ENCODE assay signal across 21 cellular contexts in the genomic region with DNA sequence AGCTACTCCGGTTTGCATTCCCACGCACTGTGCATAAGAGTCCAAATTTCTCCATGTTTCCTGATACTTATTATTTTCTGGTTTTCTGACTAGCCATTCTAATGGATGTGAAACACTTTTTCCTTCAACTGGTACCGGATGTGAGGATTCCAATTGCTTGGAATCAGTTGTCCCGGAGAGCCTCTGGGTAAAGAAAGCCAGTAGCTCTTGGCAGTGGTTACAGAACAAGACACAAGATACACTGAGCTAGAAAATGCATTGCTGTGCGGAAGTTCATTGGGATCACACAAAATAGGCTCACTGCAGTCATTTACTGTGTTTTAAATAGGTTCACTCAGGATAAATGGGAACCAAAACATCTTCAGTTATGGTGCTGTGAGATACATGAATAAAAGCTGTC. TPM values are rescaled to one million over a fixed set of nuclear protein-coding genes. Genes with fewer than 3 reads are reported as not detected.
DNase-seq lines count a peak whose midpoint lies in the region; ATAC-seq, FAIRE-seq and TF ChIP-seq lines count a peak whose summit lies in the region.
"Had no signal": no experiment of that assay in that cellular context is flagged by ENCODE, and none has a peak within 500 bp of the region (broad histone marks: within the 10 kb centered on the region; RNA-seq: fewer than 3 reads in every experiment).

No MANE protein-coding gene starts in this region.

- H3K4me2 ChIP-seq in osteoblast (ENCODE audit: insufficient read depth, low read length), result no peak overlapping the region
- H3K4me2 ChIP-seq: GM23338, SK-N-SH had no signal

- ATAC-seq in GM19463 (IDR thresholded peaks at IDR 0.05; ENCODE audit: unreplicated experiment), result no peak
- ATAC-seq: GM23338 had no signal

- H3K36me3 ChIP-seq in osteoblast (ENCODE audit: insufficient read depth, low read length), result no peaks in the 10 kb centered on the region
- H3K36me3 ChIP-seq in WERI-Rb-1, result no peaks in the 10 kb centered on the region
- H3K36me3 ChIP-seq: HAP-1 had no signal

- H3K9me3 ChIP-seq in osteoblast (ENCODE audit: low read depth, low read length) (no peaks in the 10 kb centered on the region), WERI-Rb-1 (ENCODE audit: severe bottlenecking) (peaks cover 2% of the 10 kb centered on the region)
- H3K9me3 ChIP-seq: HAP-1, SK-N-SH had no signal

- H3K27ac ChIP-seq in osteoblast (ENCODE audit: low read depth, low read length) (no peak overlapping the region), WERI-Rb-1 (no peak overlapping the region)

- H3K27me3 ChIP-seq in osteoblast (ENCODE audit: insufficient read depth, low read length) (peaks cover 21% of the 10 kb centered on the region), WERI-Rb-1 (ENCODE audit: insufficient read depth, low read depth, severe bottlenecking) (no peaks in the 10 kb centered on the region)

- H3K4me1 ChIP-seq in osteoblast (ENCODE audit: insufficient read depth, low read length), result peaks cover 9% of the 10 kb centered on the region

- in situ Hi-C loops in G401 (cut with HindIII; ENCODE audit: low sequenced_read_pairs), result no loop called here

- DNase-seq in G401 (ENCODE audit: low spot score) (peak; percentile 26), ecto neural progenitor cell (ENCODE audit: low spot score) (peak; percentile 8), osteoblast (ENCODE audit: insufficient read length, low spot score, missing footprints) (peak; percentile 71), NCI-H82 treated with DMSO at 0.1 percent for 48 hours (lab: John Stamatoyannopoulos, UW; ENCODE audit: unreplicated experiment) (no peak), WERI-Rb-1 (no peak), RCC 7860 (ENCODE audit: low spot score) (no peak)
- DNase-seq: EL, Kasumi-1, NCI-H1694, NCI-H2081 treated with DMSO at 0.1 percent for 48 hours, NCI-H2171 treated with DMSO at 0.1 percent for 48 hours, NCI-H446, OCI-M1, RPMI8226, SHP77 treated with DMSO at 0.1 percent for 48 hours, SK-N-SH had no signal

- TF ChIP-seq CTCF in osteoblast (IDR thresholded peaks at IDR 0.05; ENCODE audit: extremely low read depth, low read depth, low read length) (no peak), WERI-Rb-1 (IDR thresholded peaks at IDR 0.05; ENCODE audit: low read depth, low read length) (no peak)

- no peak for FAIRE-seq in RCC 7860 (lab: Jason Lieb, UNC)
- FAIRE-seq: D721Med had no signal

- no peaks in the 10 kb centered on the region for H3K79me2 ChIP-seq in osteoblast (ENCODE audit: insufficient read depth, low read length)

- no peak overlapping the region for H2AFZ ChIP-seq in osteoblast (ENCODE audit: low read length)
- H2AFZ ChIP-seq: GM23338 had no signal

- H3K4me3 ChIP-seq in osteoblast (ENCODE audit: insufficient read depth, low read length), result no peak overlapping the region
- no peak overlapping the region for H3K4me3 ChIP-seq in WERI-Rb-1 (ENCODE audit: low read depth, low read length)
- H3K4me3 ChIP-seq: GM23338, HAP-1 had no signal

- H4K20me1 ChIP-seq in osteoblast (ENCODE audit: insufficient read depth, low read length), result no peaks in the 10 kb centered on the region

RNA-seq across cellular contexts. Expression of a gene that starts 54.6 kb away (rescaled TPM):
- total RNA-seq in G401 (2014; rRNA removed; shearing (Covaris generic)), result 0.31 and 1.9 TPM in 2 replicates
- 3.3 and 4.4 TPM in 2 replicates for total RNA-seq in osteoblast
- total RNA-seq: MCF 10A had no signal

RNA-seq across cellular contexts. Expression of a gene that starts 55.8 kb away (rescaled TPM):
- 28.2 and 28.8 TPM in 2 replicates for total RNA-seq in G401 (2014; rRNA removed; shearing (Covaris generic))
- total RNA-seq in osteoblast, result 13.6 and 14.8 TPM in 2 replicates

Comparison
In these comparisons a context has a peak if more than half of its experiments do, and no peak if none do; other contexts are left out.
1. DNase-seq: peak in G401 (single experiment), ecto neural progenitor cell (single experiment) and osteoblast (single experiment); none in NCI-H82 treated with DMSO at 0.1 percent for 48 hours (single experiment), WERI-Rb-1 (single experiment) and RCC 7860 (single experiment).